Comparison of ENCODE assay signal across 8 cellular contexts in genomic region chr22:40107756-40108437, GRCh38.
DNase-seq lines count a peak whose midpoint lies in the region; ATAC-seq and TF ChIP-seq lines count a peak whose summit lies in the region.

No MANE protein-coding gene starts in this region.

- peaks cover 37% of the 10 kb centered on the region for H4K20me1 ChIP-seq in DND-41 (ENCODE audit: insufficient read depth, low read length)

- peaks cover 94% of the 10 kb centered on the region for H3K79me2 ChIP-seq in DND-41 (ENCODE audit: insufficient read depth, low read length)

- ATAC-seq in DND-41 (ENCODE audit: insufficient read depth, low read depth) = peak; percentile 86
- no peak for ATAC-seq in HG03025 (IDR thresholded peaks at IDR 0.05; ENCODE audit: low FRiP score, unreplicated experiment)
- ATAC-seq in GM19397 (IDR thresholded peaks at IDR 0.05; ENCODE audit: unreplicated experiment) = no peak

- peak overlapping the region; percentile 58 for H3K27ac ChIP-seq in DND-41 (ENCODE audit: low read length)

- no peak for TF ChIP-seq CTCF in DND-41 (IDR thresholded peaks at IDR 0.05; ENCODE audit: borderline replicate concordance, extremely low read depth, low read length, poor library complexity, severe bottlenecking)
- TF ChIP-seq CTCF in nephron (IDR thresholded peaks at IDR 0.05; ENCODE audit: unreplicated experiment in 3 of 3) = no peak

- H3K36me3 ChIP-seq in DND-41 (ENCODE audit: insufficient read depth, low read length) = no peaks in the 10 kb centered on the region

- H3K27me3 Mint-ChIP-seq in T-helper 1 cell treated with Interleukin-12 subunit alpha and Interleukin-12 subunit beta and Interleukin-4 antibody, amounts not matched to agents 30 μg/mL and 1 μg/mL, for 36 hours (ENCODE audit: low read depth) = no peaks in the 10 kb centered on the region
- no peaks in the 10 kb centered on the region for H3K27me3 Mint-ChIP-seq in nephron (ENCODE audit: low read depth)

- peaks cover 40% of the 10 kb centered on the region for H3K4me1 Mint-ChIP-seq in T-helper 1 cell treated with Interleukin-12 subunit alpha and Interleukin-12 subunit beta and Interleukin-4 antibody, amounts not matched to agents 30 μg/mL and 1 μg/mL, for 36 hours (ENCODE audit: low read depth)
- peaks cover 32% of the 10 kb centered on the region for H3K4me1 Mint-ChIP-seq in nephron

- H2AFZ ChIP-seq in DND-41 (ENCODE audit: low read depth, low read length) = no peak overlapping the region

- peaks cover 7% of the 10 kb centered on the region for H3K36me3 Mint-ChIP-seq in T-helper 1 cell treated with Interleukin-12 subunit alpha and Interleukin-12 subunit beta and Interleukin-4 antibody, amounts not matched to agents 30 μg/mL and 1 μg/mL, for 36 hours (ENCODE audit: low read depth)
- H3K36me3 Mint-ChIP-seq in nephron (ENCODE audit: low read depth) = no peaks in the 10 kb centered on the region

- H3K9me3 ChIP-seq in DND-41 (ENCODE audit: insufficient read depth, low read length, severe bottlenecking) = no peaks in the 10 kb centered on the region

- peak overlapping the region in 1 of 2 experiments; percentile 17; a peak in 1 of 4 replicates for H3K4me3 ChIP-seq in DND-41 (ENCODE audit: low read depth in 1 of 2, low read length in 2 of 2)

- no peaks in the 10 kb centered on the region for H3K9me3 Mint-ChIP-seq in T-helper 1 cell treated with Interleukin-12 subunit alpha and Interleukin-12 subunit beta and Interleukin-4 antibody, amounts not matched to agents 30 μg/mL and 1 μg/mL, for 36 hours
- H3K9me3 Mint-ChIP-seq in nephron = no peaks in the 10 kb centered on the region

- H3K9ac ChIP-seq in DND-41 (ENCODE audit: low read depth, low read length) = peak overlapping the region; percentile 34; the same call in 1 of the 2 replicates

- H3K4me2 ChIP-seq in DND-41 (ENCODE audit: insufficient read depth, low read length) = peak overlapping the region; percentile 67; the same call in 1 of the 2 replicates

- peaks cover 26% of the 10 kb centered on the region for H3K4me1 ChIP-seq in DND-41 (ENCODE audit: insufficient read depth, low read length)

- peak overlapping the region; percentile 93 for H3K27ac Mint-ChIP-seq in T-helper 1 cell treated with Interleukin-12 subunit alpha and Interleukin-12 subunit beta and Interleukin-4 antibody, amounts not matched to agents 30 μg/mL and 1 μg/mL, for 36 hours
- peak overlapping the region; percentile 37 to 92 (median 79) for H3K27ac Mint-ChIP-seq in nephron

- DNase-seq in DND-41 (peak; percentile 46), dermis microvascular lymphatic vessel endothelial cell (ENCODE audit: low read depth in 2 of 2) (peak; percentile 16 to 20), HT-29 (ENCODE audit: low spot score) (no peak), NCI-H1436 (lab: John Stamatoyannopoulos, UW) (no peak)

- H3K27me3 ChIP-seq in DND-41 (ENCODE audit: insufficient read depth, low read length, poor library complexity) = no peaks in the 10 kb centered on the region

- H3K4me3 Mint-ChIP-seq in T-helper 1 cell treated with Interleukin-12 subunit alpha and Interleukin-12 subunit beta and Interleukin-4 antibody, amounts not matched to agents 30 μg/mL and 1 μg/mL, for 36 hours = peak overlapping the region; percentile 83
- H3K4me3 Mint-ChIP-seq in nephron = peak overlapping the region in 2 of 3 experiments; percentile 9 to 70

Comparison
In these comparisons a context has a peak if more than half of its experiments do, and no peak if none do; other contexts are left out.
1. DNase-seq: peak in DND-41 (single experiment) and dermis microvascular lymphatic vessel endothelial cell (2 of 2); none in HT-29 (single experiment) and NCI-H1436 (single experiment).